9 cellular contexts compared by ENCODE assay signal in genomic region chr6:39274471-39274870, GRCh38. TPM values are rescaled to one million over a fixed set of nuclear protein-coding genes. Genes with fewer than 3 reads are reported as not detected.
"Had no signal": no experiment of that assay in that cellular context is flagged by ENCODE, and none has a peak within 500 bp of the region (broad histone marks: within the 10 kb centered on the region; RNA-seq: fewer than 3 reads in every experiment).

No MANE protein-coding gene starts in this region.

- ATAC-seq: GM12878 had no signal

- DNase-seq: GDM1, GF-D8 had no signal

- FAIRE-seq: G401.6, GM12878, GM12891, GM12892, GM18507, GM19239 had no signal

- H3K4me3 ChIP-seq: GM12878 had no signal

RNA-seq across cellular contexts. Expression of gene KCNK17, which starts 39.7 kb away (rescaled TPM):
- total RNA-seq: G401, GM12878 had no signal
- polyA plus RNA-seq: GM12878 had no signal

RNA-seq across cellular contexts. Expression of gene KCNK5, which starts 45.2 kb away (rescaled TPM):
- total RNA-seq: G401 had no signal

RNA-seq across cellular contexts. Expression of gene KCNK16, which starts 48.0 kb away (rescaled TPM):
- total RNA-seq: G401, GM12878 had no signal
- polyA plus RNA-seq: GM12878 had no signal
